16 cellular contexts compared by ENCODE assay signal in genomic region chr2:62145478-62146100, GRCh38. TPM values are rescaled to one million over a fixed set of nuclear protein-coding genes. Genes with fewer than 3 reads are reported as not detected.
DNase-seq lines count a peak whose midpoint lies in the region; ATAC-seq, FAIRE-seq and TF ChIP-seq lines count a peak whose summit lies in the region.
"Had no signal": no experiment of that assay in that cellular context is flagged by ENCODE, and none has a peak within 500 bp of the region (broad histone marks: within the 10 kb centered on the region; RNA-seq: fewer than 3 reads in every experiment).

No MANE protein-coding gene starts in this region.

- no peaks in the 10 kb centered on the region for H3K9me3 Mint-ChIP-seq in GM23338
- H3K9me3 Mint-ChIP-seq: activated T-helper 1 cell treated with anti-CD3 and anti-CD28 coated beads, Interleukin-12 subunit alpha, Interleukin-12 subunit beta, Interleukin-2, Interleukin-4 antibody, amounts not matched to agents 30 ng/mL and 10 ng/mL and 1 ng/mL, durations not matched to agents 14 hours and 24 hours and 36 hours had no signal

- DNase-seq in GM19239 (ENCODE audit: insufficient read length, low spot score): no peak
- DNase-seq in NCI-H2081 treated with DMSO at 0.1 percent for 48 hours (lab: John Stamatoyannopoulos, UW): no peak
- DNase-seq in GM23338 (ENCODE audit: low spot score): no peak
- no peak for DNase-seq in HuH-7.5 (ENCODE audit: low spot score)
- DNase-seq: glutamatergic neuron, NCI-H1105 treated with DMSO at 0.1 percent for 48 hours, NCI-H526, small intestine, trophoblast cell had no signal

- H3K9me3 ChIP-seq in BLaER1 (peaks cover 4% of the 10 kb centered on the region; the same call in 1 of the 2 replicates), OCI-LY1 (ENCODE audit: low read length) (no peaks in the 10 kb centered on the region)

- H3K4me3 Mint-ChIP-seq in GM23338: no peak overlapping the region
- H3K4me3 Mint-ChIP-seq: activated T-helper 1 cell treated with anti-CD3 and anti-CD28 coated beads, Interleukin-12 subunit alpha, Interleukin-12 subunit beta, Interleukin-2, Interleukin-4 antibody, amounts not matched to agents 30 ng/mL and 10 ng/mL and 1 ng/mL, durations not matched to agents 14 hours and 24 hours and 36 hours; brain had no signal

- no peak overlapping the region for H3K27ac Mint-ChIP-seq in GM23338
- H3K27ac Mint-ChIP-seq: activated T-helper 1 cell treated with anti-CD3 and anti-CD28 coated beads, Interleukin-12 subunit alpha, Interleukin-12 subunit beta, Interleukin-2, Interleukin-4 antibody, amounts not matched to agents 30 ng/mL and 10 ng/mL and 1 ng/mL, durations not matched to agents 14 hours and 24 hours and 36 hours; brain had no signal

- peaks cover 4% of the 10 kb centered on the region; the same call in 1 of the 3 replicates for H3K4me1 Mint-ChIP-seq in GM23338
- H3K4me1 Mint-ChIP-seq: brain had no signal

- H2AFZ ChIP-seq in OCI-LY1 (ENCODE audit: low read length) (no peak overlapping the region), GM23338 (no peak overlapping the region)

- H3K27me3 ChIP-seq in BLaER1 (no peaks in the 10 kb centered on the region), OCI-LY1 (ENCODE audit: insufficient read depth, low read length) (no peaks in the 10 kb centered on the region), GM23338 (ENCODE audit: insufficient read depth) (no peaks in the 10 kb centered on the region)

- H3K4me3 ChIP-seq in BLaER1 (peak overlapping the region; percentile 23; the same call in 1 of the 2 replicates), OCI-LY1 (ENCODE audit: low read depth, low read length, poor library complexity, severe bottlenecking) (no peak overlapping the region), GM23338 (no peak overlapping the region)
- H3K4me3 ChIP-seq: SK-N-MC had no signal

- FAIRE-seq in GM19239 (lab: Jason Lieb, UNC): peak; percentile 94
- FAIRE-seq: small intestine had no signal

- no peaks in the 10 kb centered on the region for H3K79me2 ChIP-seq in OCI-LY1 (ENCODE audit: insufficient read depth, low read length)
- H3K79me2 ChIP-seq in GM23338 (replicated peaks; ENCODE audit: insufficient read depth): no peaks in the 10 kb centered on the region

- peaks cover 80% of the 10 kb centered on the region for H3K4me1 ChIP-seq in BLaER1
- peaks cover 48% of the 10 kb centered on the region for H3K4me1 ChIP-seq in OCI-LY1 (ENCODE audit: insufficient read depth, low read length, severe bottlenecking)
- H3K4me1 ChIP-seq in GM23338 (ENCODE audit: insufficient read depth): peaks cover 2% of the 10 kb centered on the region

- no peaks in the 10 kb centered on the region for H3K36me3 ChIP-seq in BLaER1
- H3K36me3 ChIP-seq in OCI-LY1 (ENCODE audit: insufficient read depth, low read length): no peaks in the 10 kb centered on the region
- H3K36me3 ChIP-seq in GM23338 (ENCODE audit: insufficient read depth): no peaks in the 10 kb centered on the region

- H3K27me3 Mint-ChIP-seq in GM23338 (ENCODE audit: insufficient read depth, low read depth, poor library complexity): peaks cover 2% of the 10 kb centered on the region
- H3K27me3 Mint-ChIP-seq: brain had no signal

- H3F3A ChIP-seq in OCI-LY1 (ENCODE audit: insufficient read depth, low read length) (peaks cover 3% of the 10 kb centered on the region; the same call in 1 of the 2 replicates), GM23338 (replicated peaks; ENCODE audit: low read depth) (no peaks in the 10 kb centered on the region)

- TF ChIP-seq CTCF in OCI-LY1 (IDR thresholded peaks at IDR 0.05; ENCODE audit: low read length) (no peak), GM23338 (conservative IDR thresholded peaks at IDR 0.05; ENCODE audit: low read depth in 2 of 2) (no peak)

- H3K9ac ChIP-seq in BLaER1 (no peak overlapping the region), OCI-LY1 (ENCODE audit: low read length) (no peak overlapping the region)

- ATAC-seq in HG03108 (IDR thresholded peaks at IDR 0.05; ENCODE audit: unreplicated experiment) (peak; percentile 33), GM23338 (no peak), SK-N-SH treated with all-trans-retinoic acid at 6 μM for 48 hours (no peak)

- H3K9me2 ChIP-seq in OCI-LY1 (ENCODE audit: low read depth, low read length): no peaks in the 10 kb centered on the region
- peaks cover 6% of the 10 kb centered on the region; the same call in 1 of the 2 replicates for H3K9me2 ChIP-seq in GM23338 (ENCODE audit: insufficient read depth)

- peak overlapping the region; percentile 55 for H3K27ac ChIP-seq in BLaER1
- peak overlapping the region; percentile 63 for H3K27ac ChIP-seq in OCI-LY1 (ENCODE audit: low read depth, low read length, poor library complexity, severe bottlenecking)
- no peak overlapping the region for H3K27ac ChIP-seq in GM23338 (ENCODE audit: low read depth)
- H3K27ac ChIP-seq: SK-N-MC had no signal

- H3K36me3 Mint-ChIP-seq in GM23338 (ENCODE audit: low read depth): no peaks in the 10 kb centered on the region

- H4K20me1 ChIP-seq in BLaER1: no peaks in the 10 kb centered on the region
- no peaks in the 10 kb centered on the region for H4K20me1 ChIP-seq in OCI-LY1 (ENCODE audit: insufficient read depth, low read length)
- H4K20me1 ChIP-seq in GM23338 (replicated peaks; ENCODE audit: insufficient read depth): no peaks in the 10 kb centered on the region

- peak overlapping the region; percentile 74 for H3K4me2 ChIP-seq in BLaER1
- peak overlapping the region; percentile 36; the same call in 1 of the 2 replicates for H3K4me2 ChIP-seq in OCI-LY1 (ENCODE audit: low read length)
- no peak overlapping the region for H3K4me2 ChIP-seq in GM23338

TF ChIP-seq in SK-N-SH treated with all-trans-retinoic acid at 6 μM for 48 hours, 23 proteins besides CTCF, POLR2A, EP300 and RAD21 (continues in another document):
- TF ChIP-seq ISL1 (CRISPR knock-in tag; IDR thresholded peaks at IDR 0.05): no peak
- no peak for TF ChIP-seq CSDC2 (CRISPR knock-in tag; IDR thresholded peaks at IDR 0.05)
- no peak for TF ChIP-seq RARB (CRISPR knock-in tag; IDR thresholded peaks at IDR 0.05)
- TF ChIP-seq ZNF70 (CRISPR knock-in tag; IDR thresholded peaks at IDR 0.05): no peak
- no peak for TF ChIP-seq POU6F1 (CRISPR knock-in tag; IDR thresholded peaks at IDR 0.05; ENCODE audit: borderline replicate concordance, low read depth)
- TF ChIP-seq ZNF565 (CRISPR knock-in tag; conservative IDR thresholded peaks at IDR 0.05; ENCODE audit: low read depth): no peak
- no peak for TF ChIP-seq ZC3H10 (CRISPR knock-in tag; IDR thresholded peaks at IDR 0.05)
- no peak for TF ChIP-seq CSRNP3 (CRISPR knock-in tag; IDR thresholded peaks at IDR 0.05)
- no peak for TF ChIP-seq ZFP30 (CRISPR knock-in tag; IDR thresholded peaks at IDR 0.05)
- no peak for TF ChIP-seq PATZ1 (CRISPR knock-in tag; IDR thresholded peaks at IDR 0.05; ENCODE audit: borderline replicate concordance)
- no peak for TF ChIP-seq ESRRG (CRISPR knock-in tag; IDR thresholded peaks at IDR 0.05)

RNA-seq across cellular contexts. Expression of gene B3GNT2, which starts 50.3 kb away (rescaled TPM):
- total RNA-seq in GM23338 (2014; rRNA removed; shearing (Covaris generic)): 70.4 and 73.1 TPM in 2 replicates
- polyA plus RNA-seq in GM23338 (2016; fragmentation: Nextera tagmentation; extraction: Ambion mirVana): 32.3 and 35.5 TPM in 2 replicates
